20 cellular contexts compared by ENCODE assay signal in genomic region chr1:17673335-17674075, GRCh38.
DNase-seq lines count a peak whose midpoint lies in the region; TF ChIP-seq lines count a peak whose summit lies in the region.
"Had no signal": no experiment of that assay in that cellular context is flagged by ENCODE, and none has a peak within 500 bp of the region (broad histone marks: within the 10 kb centered on the region; RNA-seq: fewer than 3 reads in every experiment).

No MANE protein-coding gene starts in this region.

- peak overlapping the region; percentile 88 for H3K4me2 ChIP-seq in BLaER1

- H3K36me3 Mint-ChIP-seq in neural crest cell (ENCODE audit: low read depth), result peaks cover 3% of the 10 kb centered on the region
- H3K36me3 Mint-ChIP-seq: naive thymus-derived CD8-positive, alpha-beta T cell had no signal

- peaks cover 3% of the 10 kb centered on the region; the same call in 1 of the 2 replicates for H3K36me3 ChIP-seq in BLaER1
- H3K36me3 ChIP-seq in stomach, result peaks cover 1 to 60% (median 46%) of the 10 kb centered on the region in 4 donors
- no peaks in the 10 kb centered on the region for H3K36me3 ChIP-seq in prostate gland
- H3K36me3 ChIP-seq: MG63 had no signal

- TF ChIP-seq EP300 in stomach (IDR thresholded peaks at IDR 0.05), result no peak

- peak overlapping the region; percentile 88 for H3K27ac ChIP-seq in BLaER1
- no peak overlapping the region for H3K27ac ChIP-seq in stomach
- no peak overlapping the region for H3K27ac ChIP-seq in prostate gland
- H3K27ac ChIP-seq: upper lobe of left lung had no signal

- H3K9me3 Mint-ChIP-seq in neural crest cell, result no peaks in the 10 kb centered on the region
- H3K9me3 Mint-ChIP-seq: activated naive CD4-positive, alpha-beta T cell treated with anti-CD3 and anti-CD28 coated beads for 36 hours; naive thymus-derived CD8-positive, alpha-beta T cell had no signal

- peaks cover 32% of the 10 kb centered on the region for H3K4me1 Mint-ChIP-seq in neural crest cell
- H3K4me1 Mint-ChIP-seq: T-helper 17 cell had no signal

- TF ChIP-seq CTCF in neural crest cell (conservative IDR thresholded peaks at IDR 0.05) (no peak), stomach (IDR thresholded peaks at IDR 0.05) (no peak), prostate gland (IDR thresholded peaks at IDR 0.05) (no peak)

- TF ChIP-seq POLR2A in stomach (IDR thresholded peaks at IDR 0.05), result no peak
- no peak for TF ChIP-seq POLR2A in prostate gland (IDR thresholded peaks at IDR 0.05)

- H3K27me3 ChIP-seq in BLaER1 (no peaks in the 10 kb centered on the region), stomach (no peaks in the 10 kb centered on the region), prostate gland (replicated peaks; ENCODE audit: insufficient read depth) (no peaks in the 10 kb centered on the region)
- H3K27me3 ChIP-seq: dorsolateral prefrontal cortex, MG63, sigmoid colon, upper lobe of left lung had no signal

- peaks cover 10% of the 10 kb centered on the region for H3K27me3 Mint-ChIP-seq in neural crest cell (ENCODE audit: low read depth)

- WGBS in stomach, 5 donors, result 67 to 86% (median 81%) methylated on average over 8 to 12 of the region's 12 CpGs
- 84% methylated on average over 12 of the region's 12 CpGs for WGBS in prostate gland

- no peaks in the 10 kb centered on the region for H4K20me1 ChIP-seq in BLaER1

- intact Hi-C loops in stomach (cut with DNase I; ENCODE audit: low total_unique reads) (no loop called here), prostate gland (cut with DNase I) (no loop called here)

- H3K9me3 ChIP-seq in BLaER1 (no peaks in the 10 kb centered on the region), stomach (no peaks in the 10 kb centered on the region), prostate gland (no peaks in the 10 kb centered on the region)
- H3K9me3 ChIP-seq: MG63, sigmoid colon, upper lobe of left lung had no signal

- peak overlapping the region; percentile 40 for H3K27ac Mint-ChIP-seq in neural crest cell (ENCODE audit: unreplicated experiment)
- H3K27ac Mint-ChIP-seq: activated naive CD4-positive, alpha-beta T cell treated with anti-CD3 and anti-CD28 coated beads for 36 hours; naive thymus-derived CD8-positive, alpha-beta T cell; T-helper 17 cell had no signal

- H3K4me3 Mint-ChIP-seq in neural crest cell, result peak overlapping the region; percentile 15
- H3K4me3 Mint-ChIP-seq: activated naive CD4-positive, alpha-beta T cell treated with anti-CD3 and anti-CD28 coated beads for 36 hours; naive thymus-derived CD8-positive, alpha-beta T cell; T-helper 17 cell had no signal

- peak overlapping the region; percentile 56 for H3K9ac ChIP-seq in BLaER1

- H3K4me3 ChIP-seq in BLaER1, result peak overlapping the region; percentile 36; the same call in 1 of the 2 replicates
- H3K4me3 ChIP-seq in stomach, result no peak overlapping the region
- no peak overlapping the region for H3K4me3 ChIP-seq in prostate gland
- H3K4me3 ChIP-seq: dorsolateral prefrontal cortex, MG63, sigmoid colon, upper lobe of left lung had no signal

- DNase-seq in NCI-H1092 treated with DMSO at 0.1 percent for 48 hours (lab: John Stamatoyannopoulos, UW) (peak; percentile 84), globus pallidus (ENCODE audit: low spot score) (peak; percentile 54), neural crest cell (ENCODE audit: low read depth, low spot score) (no peak), mesenteric fat pad (ENCODE audit: low spot score) (no peak), stomach (no peak), prostate gland (ENCODE audit: low spot score) (no peak)
- no peak for DNase-seq in stimulated activated CD8-positive, alpha-beta memory T cell treated with anti-CD3 and anti-CD28 coated beads, Interleukin-4, amount 100 ng/mL, for 48 hours
- DNase-seq: activated CD4-positive, CD25-positive, alpha-beta regulatory T cell treated with anti-CD3 and anti-CD28 coated beads, Interleukin-2, amount 50 U/mL, for 72 hours; activated CD8-positive, alpha-beta memory T cell treated with anti-CD3 and anti-CD28 coated beads, Interleukin-2, amount 50 U/mL, for 4 hours; activated naive CD4-positive, alpha-beta T cell treated with anti-CD3 and anti-CD28 coated beads for 36 hours; MG63; naive thymus-derived CD8-positive, alpha-beta T cell; NCI-H2081 treated with DMSO at 0.1 percent for 48 hours; NCI-H748 treated with DMSO at 0.1 percent for 48 hours; sigmoid colon; stimulated activated CD4-positive, alpha-beta T cell treated with anti-CD3 and anti-CD28 coated beads, Interleukin-4, amount 100 ng/mL, for 1 hour; T-helper 17 cell had no signal

- H3K4me1 ChIP-seq in BLaER1 (peaks cover 95% of the 10 kb centered on the region), stomach (peaks cover 0 to 33% (median 16%) of the 10 kb centered on the region in 4 donors), prostate gland (replicated peaks) (no peaks in the 10 kb centered on the region)

Comparison
In these comparisons a context has a peak if more than half of its experiments do, and no peak if none do; other contexts are left out.
1. DNase-seq: peak in NCI-H1092 treated with DMSO at 0.1 percent for 48 hours (single experiment) and globus pallidus (single experiment); none in neural crest cell (single experiment), mesenteric fat pad (single experiment), stimulated activated CD8-positive, alpha-beta memory T cell treated with anti-CD3 and anti-CD28 coated beads, Interleukin-4, amount 100 ng/mL, for 48 hours (single experiment), stomach (single experiment) and prostate gland (single experiment).